Comparison of ENCODE assay signal across 11 cellular contexts in genomic region chr5:132429451-132430440, GRCh38.
DNase-seq lines count a peak whose midpoint lies in the region; ATAC-seq and TF ChIP-seq lines count a peak whose summit lies in the region.
"Had no signal": no experiment of that assay in that cellular context is flagged by ENCODE, and none has a peak within 500 bp of the region (broad histone marks: within the 10 kb centered on the region; RNA-seq: fewer than 3 reads in every experiment).

No MANE protein-coding gene starts in this region.

- no peaks in the 10 kb centered on the region for H3K36me3 Mint-ChIP-seq in HFFc6 (ENCODE audit: low read depth)
- H3K36me3 Mint-ChIP-seq in activated naive CD8-positive, alpha-beta T cell treated with anti-CD3 and anti-CD28 coated beads, Interleukin-2, amount 10 ng/mL, durations not matched to agents 7 days and 5 days = peaks cover 47% of the 10 kb centered on the region
- peaks cover 0 to 57% (median 22%) of the 10 kb centered on the region in 5 donors for H3K36me3 Mint-ChIP-seq in naive thymus-derived CD4-positive, alpha-beta T cell

- CTCF ChIA-PET in naive thymus-derived CD4-positive, alpha-beta T cell (lab: Charles Lee) = interaction anchor here (1.3 to 2.8 kb wide), 3 partner anchors 9 to 21 kb away, joined by 3 to 12 read pairs (median 7); no protein-coding TSS in a partner anchor

- H3K27me3 Mint-ChIP-seq in HFFc6 (ENCODE audit: insufficient read depth) = no peaks in the 10 kb centered on the region
- H3K27me3 Mint-ChIP-seq in activated naive CD8-positive, alpha-beta T cell treated with anti-CD3 and anti-CD28 coated beads, Interleukin-2, amount 10 ng/mL, durations not matched to agents 7 days and 5 days = no peaks in the 10 kb centered on the region
- H3K27me3 Mint-ChIP-seq in naive thymus-derived CD4-positive, alpha-beta T cell = no peaks in the 10 kb centered on the region

- peak overlapping the region; percentile 96 for H3K27ac Mint-ChIP-seq in HFFc6
- H3K27ac Mint-ChIP-seq in activated naive CD8-positive, alpha-beta T cell treated with anti-CD3 and anti-CD28 coated beads, Interleukin-2, amount 10 ng/mL, durations not matched to agents 7 days and 5 days = peak overlapping the region; percentile 70
- peak overlapping the region; percentile 55 to 99 (median 96) for H3K27ac Mint-ChIP-seq in naive thymus-derived CD4-positive, alpha-beta T cell

- peaks cover 97% of the 10 kb centered on the region for H3K4me1 ChIP-seq in BLaER1
- peaks cover 91 to 93% of the 10 kb centered on the region in 2 donors for H3K4me1 ChIP-seq in naive thymus-derived CD4-positive, alpha-beta T cell (ENCODE audit: control insufficient read depth in 2 of 2, insufficient read depth in 2 of 2, low read length in 2 of 2)
- peaks cover 15 to 24% of the 10 kb centered on the region in 2 donors for H3K4me1 ChIP-seq in breast epithelium

- DNase-seq in HFFc6 = no peak
- no peak for DNase-seq in activated naive CD8-positive, alpha-beta T cell treated with anti-CD3 and anti-CD28 coated beads, Interleukin-2, amount 10 ng/mL, durations not matched to agents 7 days and 5 days
- DNase-seq in naive thymus-derived CD4-positive, alpha-beta T cell = no peak
- DNase-seq in breast epithelium (ENCODE audit: low spot score in 2 of 2) = no peak
- no peak for DNase-seq in GM19238 (ENCODE audit: insufficient read length, low spot score)
- DNase-seq in iPS-NIHi11 (ENCODE audit: low spot score) = no peak
- DNase-seq: head of caudate nucleus, NCI-H82 had no signal

- peak overlapping the region; percentile 59 for H3K4me3 Mint-ChIP-seq in HFFc6
- no peak overlapping the region for H3K4me3 Mint-ChIP-seq in activated naive CD8-positive, alpha-beta T cell treated with anti-CD3 and anti-CD28 coated beads, Interleukin-2, amount 10 ng/mL, durations not matched to agents 7 days and 5 days
- peak overlapping the region in 9 of 10 donors; percentile 12 to 79 (median 65) for H3K4me3 Mint-ChIP-seq in naive thymus-derived CD4-positive, alpha-beta T cell

- H3K9ac ChIP-seq in BLaER1 = peak overlapping the region; percentile 93

- H3K9me3 Mint-ChIP-seq in HFFc6 = no peaks in the 10 kb centered on the region
- H3K9me3 Mint-ChIP-seq in activated naive CD8-positive, alpha-beta T cell treated with anti-CD3 and anti-CD28 coated beads, Interleukin-2, amount 10 ng/mL, durations not matched to agents 7 days and 5 days = no peaks in the 10 kb centered on the region
- H3K9me3 Mint-ChIP-seq in naive thymus-derived CD4-positive, alpha-beta T cell = peaks cover 0 to 2% (median 0%) of the 10 kb centered on the region in 11 donors

- no peaks in the 10 kb centered on the region for H3K9me3 ChIP-seq in BLaER1
- no peaks in the 10 kb centered on the region for H3K9me3 ChIP-seq in naive thymus-derived CD4-positive, alpha-beta T cell (ENCODE audit: control insufficient read depth in 2 of 3, low read length in 3 of 3)
- no peaks in the 10 kb centered on the region for H3K9me3 ChIP-seq in breast epithelium

- H3K4me1 Mint-ChIP-seq in HFFc6 (ENCODE audit: low read depth) = peaks cover 73% of the 10 kb centered on the region
- H3K4me1 Mint-ChIP-seq in activated naive CD8-positive, alpha-beta T cell treated with anti-CD3 and anti-CD28 coated beads, Interleukin-2, amount 10 ng/mL, durations not matched to agents 7 days and 5 days = peaks cover 83% of the 10 kb centered on the region
- peaks cover 79 to 97% (median 95%) of the 10 kb centered on the region in 7 donors for H3K4me1 Mint-ChIP-seq in naive thymus-derived CD4-positive, alpha-beta T cell

- TF ChIP-seq POLR2A in breast epithelium (IDR thresholded peaks at IDR 0.05) = no peak

- H3K27me3 ChIP-seq in BLaER1 (no peaks in the 10 kb centered on the region), breast epithelium (no peaks in the 10 kb centered on the region)
- H3K27me3 ChIP-seq in naive thymus-derived CD4-positive, alpha-beta T cell (ENCODE audit: control insufficient read depth in 2 of 2, insufficient read depth in 2 of 2, low read length in 2 of 2) = no peaks in the 10 kb centered on the region
- H3K27me3 ChIP-seq: brain microvascular endothelial cell had no signal

- POLR2A ChIA-PET in activated naive CD8-positive, alpha-beta T cell treated with anti-CD3 and anti-CD28 coated beads, Interleukin-2, amount 10 ng/mL, durations not matched to agents 7 days and 5 days (lab: Charles Lee) = interaction anchor here (0.6 to 8.0 kb wide), 9 partner anchors 8 to 61 kb away, joined by 3 to 162 read pairs (median 10); partner anchors contain the start of gene IRF1
- POLR2A ChIA-PET in naive thymus-derived CD4-positive, alpha-beta T cell (lab: Charles Lee) = interaction anchor here (0.7 to 11.5 kb wide), 12 partner anchors 7 to 67 kb away, joined by 3 to 182 read pairs (median 8); partner anchors contain the start of gene IRF1

- peaks cover 20% of the 10 kb centered on the region for H3K36me3 ChIP-seq in BLaER1
- H3K36me3 ChIP-seq in naive thymus-derived CD4-positive, alpha-beta T cell (ENCODE audit: control insufficient read depth in 2 of 3, insufficient read depth in 3 of 3, low read length in 3 of 3) = peaks cover 0 to 4% (median 4%) of the 10 kb centered on the region in 3 experiments
- no peaks in the 10 kb centered on the region for H3K36me3 ChIP-seq in breast epithelium
- H3K36me3 ChIP-seq: brain microvascular endothelial cell had no signal

- intact Hi-C loops in naive thymus-derived CD4-positive, alpha-beta T cell (cut with micrococcal nuclease) = loop anchor here in 1 of 2 donors (10.0 kb wide), 1 partner anchor 795 kb away; the partner anchor contains the start of gene RAPGEF6
- intact Hi-C loops in breast epithelium (cut with DNase I; ENCODE audit: low total_unique reads) = loop anchor here (5.0 kb wide), 1 partner anchor 58 kb away; no protein-coding TSS in a partner anchor

- H3K27ac ChIP-seq in BLaER1 = peak overlapping the region; percentile 97
- peak overlapping the region; percentile 83 for H3K27ac ChIP-seq in naive thymus-derived CD4-positive, alpha-beta T cell (ENCODE audit: low read depth, low read length)
- H3K27ac ChIP-seq in breast epithelium = peak overlapping the region in 1 of 2 donors; percentile 84

- no peak for ATAC-seq in activated naive CD8-positive, alpha-beta T cell treated with anti-CD3 and anti-CD28 coated beads, Interleukin-2, amount 10 ng/mL, durations not matched to agents 7 days and 5 days (ENCODE audit: low read depth)
- no peak for ATAC-seq in naive thymus-derived CD4-positive, alpha-beta T cell
- ATAC-seq in GM21529 (IDR thresholded peaks at IDR 0.05; ENCODE audit: unreplicated experiment) = no peak

- H4K20me1 ChIP-seq in BLaER1 = no peaks in the 10 kb centered on the region

- H3K4me3 ChIP-seq in BLaER1 (peak overlapping the region; percentile 17; the same call in 1 of the 2 replicates), breast epithelium (no peak overlapping the region)
- no peak overlapping the region for H3K4me3 ChIP-seq in naive thymus-derived CD4-positive, alpha-beta T cell (ENCODE audit: low read length)

- TF ChIP-seq CTCF in HFFc6 (IDR thresholded peaks at IDR 0.05) = no peak
- no peak for TF ChIP-seq CTCF in breast epithelium (IDR thresholded peaks at IDR 0.05)

- H3K4me2 ChIP-seq in BLaER1 = peak overlapping the region; percentile 94
